21 cellular contexts compared by ENCODE assay signal in the genomic region with DNA sequence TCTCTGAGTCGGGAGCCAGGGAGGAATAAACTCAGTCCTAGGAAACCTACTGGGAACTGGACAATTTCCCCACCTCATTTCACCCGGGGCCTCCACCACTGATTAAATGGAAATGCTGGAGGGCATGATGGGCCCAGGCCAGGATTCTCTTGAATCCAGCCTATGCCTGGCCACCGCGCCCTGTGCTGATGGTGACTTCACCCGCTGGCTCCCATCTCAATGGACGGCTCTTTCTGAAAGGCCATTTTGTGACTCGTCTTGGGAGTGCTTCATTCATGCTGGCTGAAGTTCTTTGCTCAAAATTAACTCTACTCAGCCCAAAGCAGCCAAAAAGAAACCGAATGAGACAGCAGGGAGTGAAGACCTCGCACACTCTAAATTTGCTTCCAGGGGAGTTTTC.
DNase-seq lines count a peak whose midpoint lies in the region; ATAC-seq and TF ChIP-seq lines count a peak whose summit lies in the region.
"Had no signal": no experiment of that assay in that cellular context is flagged by ENCODE, and none has a peak within 500 bp of the region (broad histone marks: within the 10 kb centered on the region; RNA-seq: fewer than 3 reads in every experiment).

No MANE protein-coding gene starts in this region.

- DNase-seq in AG20443 (ENCODE audit: low spot score) (peak; percentile 43), dorsolateral prefrontal cortex (peak in 8 of 10 donors; percentile 22 to 73 (median 55)), hippocampal formation (lab: John Stamatoyannopoulos, UW) (peak; percentile 12 to 31), sciatic nerve (ENCODE audit: low spot score) (no peak), foreskin keratinocyte (no peak), WERI-Rb-1 (no peak), NCI-H2081 (lab: John Stamatoyannopoulos, UW) (no peak)
- DNase-seq in activated CD4-positive, alpha-beta T cell treated with anti-CD3 and anti-CD28 coated beads for 36 hours = no peak
- DNase-seq: activated CD4-positive, alpha-beta memory T cell treated with anti-CD3 and anti-CD28 coated beads for 36 hours; activated naive CD4-positive, alpha-beta T cell treated with anti-CD3 and anti-CD28 coated beads, Interleukin-2, amount 10 ng/mL, durations not matched to agents 7 days and 5 days; activated T-cell treated with anti-CD3 and anti-CD28 coated beads, Interleukin-2, amount 50 U/mL, for 24 hours; brain microvascular endothelial cell; DMS79; esophagus squamous epithelium; GOT3; NCI-H1105 treated with DMSO at 0.1 percent for 48 hours; NCI-H774; small intestine had no signal

- H3K4me3 Mint-ChIP-seq in activated CD4-positive, alpha-beta T cell treated with anti-CD3 and anti-CD28 coated beads for 36 hours = no peak overlapping the region
- H3K4me3 Mint-ChIP-seq: activated CD4-positive, alpha-beta memory T cell treated with anti-CD3 and anti-CD28 coated beads for 36 hours; activated naive CD4-positive, alpha-beta T cell treated with anti-CD3 and anti-CD28 coated beads, Interleukin-2, amount 10 ng/mL, durations not matched to agents 7 days and 5 days; activated T-cell treated with anti-CD3 and anti-CD28 coated beads, Interleukin-2, amount 50 U/mL, for 24 hours had no signal

- H3K27me3 Mint-ChIP-seq in activated CD4-positive, alpha-beta T cell treated with anti-CD3 and anti-CD28 coated beads for 36 hours = no peaks in the 10 kb centered on the region
- H3K27me3 Mint-ChIP-seq: activated CD4-positive, alpha-beta memory T cell treated with anti-CD3 and anti-CD28 coated beads for 36 hours; activated T-cell treated with anti-CD3 and anti-CD28 coated beads, Interleukin-2, amount 50 U/mL, for 24 hours had no signal

- ATAC-seq in sciatic nerve = peak; percentile 52
- no peak for ATAC-seq in foreskin keratinocyte
- no peak for ATAC-seq in activated CD4-positive, alpha-beta T cell treated with anti-CD3 and anti-CD28 coated beads for 36 hours

- H3K27me3 ChIP-seq in dorsolateral prefrontal cortex = no peaks in the 10 kb centered on the region
- H3K27me3 ChIP-seq in foreskin keratinocyte = no peaks in the 10 kb centered on the region
- H3K27me3 ChIP-seq in WERI-Rb-1 (ENCODE audit: insufficient read depth, low read depth, severe bottlenecking) = no peaks in the 10 kb centered on the region
- H3K27me3 ChIP-seq: brain microvascular endothelial cell, esophagus squamous epithelium, neutrophil, Peyer's patch, tibial nerve had no signal

- TF ChIP-seq CTCF in dorsolateral prefrontal cortex (IDR thresholded peaks at IDR 0.05 in 54 of 56, conservative IDR thresholded peaks at IDR 0.05 in 2 of 56; ENCODE audit: low read depth in 1 of 56, partially characterized antibody in 56 of 56) (no peak), foreskin keratinocyte (conservative IDR thresholded peaks at IDR 0.05) (no peak), WERI-Rb-1 (IDR thresholded peaks at IDR 0.05; ENCODE audit: low read depth, low read length) (no peak)

- POLR2A ChIA-PET in activated CD4-positive, alpha-beta T cell treated with anti-CD3 and anti-CD28 coated beads for 36 hours (lab: Charles Lee) = no interaction called here

- H3K36me3 Mint-ChIP-seq in activated CD4-positive, alpha-beta T cell treated with anti-CD3 and anti-CD28 coated beads for 36 hours (ENCODE audit: low read depth) = no peaks in the 10 kb centered on the region

- no peak overlapping the region for H3K27ac ChIP-seq in dorsolateral prefrontal cortex
- no peak overlapping the region for H3K27ac ChIP-seq in foreskin keratinocyte
- H3K27ac ChIP-seq in WERI-Rb-1 = no peak overlapping the region
- H3K27ac ChIP-seq: brain microvascular endothelial cell, neutrophil, tibial nerve had no signal

- peak overlapping the region in 16 of 59 donors; percentile 2 to 51 (median 18) for H3K4me3 ChIP-seq in dorsolateral prefrontal cortex
- no peak overlapping the region for H3K4me3 ChIP-seq in WERI-Rb-1 (ENCODE audit: low read depth, low read length)
- H3K4me3 ChIP-seq: esophagus squamous epithelium, Peyer's patch, tibial nerve had no signal

- H3K36me3 ChIP-seq in WERI-Rb-1 = no peaks in the 10 kb centered on the region
- H3K36me3 ChIP-seq: brain microvascular endothelial cell, esophagus squamous epithelium, neutrophil, Peyer's patch, tibial nerve had no signal

- H3K9me3 Mint-ChIP-seq in activated CD4-positive, alpha-beta T cell treated with anti-CD3 and anti-CD28 coated beads for 36 hours (ENCODE audit: low read depth) = no peaks in the 10 kb centered on the region
- H3K9me3 Mint-ChIP-seq: activated CD4-positive, alpha-beta memory T cell treated with anti-CD3 and anti-CD28 coated beads for 36 hours; activated naive CD4-positive, alpha-beta T cell treated with anti-CD3 and anti-CD28 coated beads, Interleukin-2, amount 10 ng/mL, durations not matched to agents 7 days and 5 days; activated T-cell treated with anti-CD3 and anti-CD28 coated beads, Interleukin-2, amount 50 U/mL, for 24 hours had no signal

- no peaks in the 10 kb centered on the region for H3K9me3 ChIP-seq in WERI-Rb-1 (ENCODE audit: severe bottlenecking)
- H3K9me3 ChIP-seq: esophagus squamous epithelium, neutrophil, Peyer's patch, tibial nerve had no signal

- CTCF ChIA-PET in activated CD4-positive, alpha-beta T cell treated with anti-CD3 and anti-CD28 coated beads for 36 hours (lab: Charles Lee) = interaction anchor here (1.1 kb wide), 1 partner anchor 33 kb away, joined by 4 read pairs; no protein-coding TSS in a partner anchor

- intact Hi-C loops in dorsolateral prefrontal cortex (cut with DNase I) (no loop called here), sciatic nerve (cut with DNase I) (no loop called here)
- intact Hi-C loops in activated CD4-positive, alpha-beta T cell treated with anti-CD3 and anti-CD28 coated beads for 36 hours (cut with DNase I, micrococcal nuclease) = loop anchor here in 1 of 2 experiments (1.0 kb wide), 1 partner anchor 12 kb away; no protein-coding TSS in a partner anchor

- no peak overlapping the region for H3K27ac Mint-ChIP-seq in activated CD4-positive, alpha-beta T cell treated with anti-CD3 and anti-CD28 coated beads for 36 hours
- H3K27ac Mint-ChIP-seq: activated CD4-positive, alpha-beta memory T cell treated with anti-CD3 and anti-CD28 coated beads for 36 hours; activated naive CD4-positive, alpha-beta T cell treated with anti-CD3 and anti-CD28 coated beads, Interleukin-2, amount 10 ng/mL, durations not matched to agents 7 days and 5 days; activated T-cell treated with anti-CD3 and anti-CD28 coated beads, Interleukin-2, amount 50 U/mL, for 24 hours had no signal

- H3K4me1 Mint-ChIP-seq in activated CD4-positive, alpha-beta T cell treated with anti-CD3 and anti-CD28 coated beads for 36 hours = peaks cover 4% of the 10 kb centered on the region
- H3K4me1 Mint-ChIP-seq: activated naive CD4-positive, alpha-beta T cell treated with anti-CD3 and anti-CD28 coated beads, Interleukin-2, amount 10 ng/mL, durations not matched to agents 7 days and 5 days had no signal

- H3K4me1 ChIP-seq in foreskin keratinocyte = no peaks in the 10 kb centered on the region
- H3K4me1 ChIP-seq: esophagus squamous epithelium, Peyer's patch had no signal

Comparison
In these comparisons a context has a peak if more than half of its experiments do, and no peak if none do; other contexts are left out.
1. DNase-seq: peak in AG20443 (single experiment), dorsolateral prefrontal cortex (8 of 10) and hippocampal formation (2 of 2); none in sciatic nerve (single experiment), foreskin keratinocyte (0 of 2), WERI-Rb-1 (single experiment), activated CD4-positive, alpha-beta T cell treated with anti-CD3 and anti-CD28 coated beads for 36 hours (single experiment) and NCI-H2081 (0 of 2).